In genomic region chr16:3134338-3135119, GRCh38 we compare ENCODE assay signal across 8 cellular contexts. TPM values are rescaled to one million over a fixed set of nuclear protein-coding genes. Genes with fewer than 3 reads are reported as not detected.
A peak's percentile ranks its signal among the peaks of the same experiment; 100 is the strongest.
DNase-seq lines count a peak whose midpoint lies in the region; ATAC-seq and TF ChIP-seq lines count a peak whose summit lies in the region.

A gene with protein sequence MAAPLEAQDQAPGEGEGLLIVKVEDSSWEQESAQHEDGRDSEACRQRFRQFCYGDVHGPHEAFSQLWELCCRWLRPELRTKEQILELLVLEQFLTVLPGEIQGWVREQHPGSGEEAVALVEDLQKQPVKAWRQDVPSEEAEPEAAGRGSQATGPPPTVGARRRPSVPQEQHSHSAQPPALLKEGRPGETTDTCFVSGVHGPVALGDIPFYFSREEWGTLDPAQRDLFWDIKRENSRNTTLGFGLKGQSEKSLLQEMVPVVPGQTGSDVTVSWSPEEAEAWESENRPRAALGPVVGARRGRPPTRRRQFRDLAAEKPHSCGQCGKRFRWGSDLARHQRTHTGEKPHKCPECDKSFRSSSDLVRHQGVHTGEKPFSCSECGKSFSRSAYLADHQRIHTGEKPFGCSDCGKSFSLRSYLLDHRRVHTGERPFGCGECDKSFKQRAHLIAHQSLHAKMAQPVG (plus strand): TSS chr16:3135029. CDS start chr16:3137281, 2,252 bp downstream.

- DNase-seq in NCI-H1436 (lab: John Stamatoyannopoulos, UW) (peak; percentile 97), SW480 (ENCODE audit: low spot score) (peak; percentile 98), cardiac septum (ENCODE audit: low spot score) (peak; percentile 97), trophoblast cell (peak; percentile 97 to 99), transverse colon (peak; percentile 97)
- DNase-seq in activated naive CD8-positive, alpha-beta T cell treated with anti-CD3 and anti-CD28 coated beads, Interleukin-2, amount 50 U/mL, for 24 hours, result peak; percentile 89

- no peaks in the 10 kb centered on the region for H3K9me3 ChIP-seq in trophoblast cell (ENCODE audit: insufficient read depth, low read depth, low read length)
- H3K9me3 ChIP-seq in transverse colon, result no peaks in the 10 kb centered on the region

- peak within 1 kb of the TSS; percentile 89 for H3K4ac ChIP-seq in trophoblast cell (ENCODE audit: low read depth, low read length)

- peaks cover 35% of the 10 kb centered on the region for H3K4me1 Mint-ChIP-seq in activated naive CD8-positive, alpha-beta T cell treated with anti-CD3 and anti-CD28 coated beads, Interleukin-2, amount 50 U/mL, for 24 hours

- H3K36me3 ChIP-seq in trophoblast cell (ENCODE audit: control insufficient read depth in 1 of 2, insufficient read depth in 2 of 2, low read length in 2 of 2) (peaks cover 17 to 19% of the 10 kb centered on the region in 2 experiments), transverse colon (no peaks in the 10 kb centered on the region)

- in situ Hi-C loops in transverse colon (cut with MboI; ENCODE audit: low pct_ligation_motif_present in 1 of 4, low pct_unique_long_range_greater_than_20kb in 1 of 4, low sequenced_read_pairs in 3 of 4), result loop anchor here in 1 of 4 donors (25.0 kb wide), 1 partner anchor 97 kb away; the partner anchor contains the start of genes BICDL2 and MMP25

- no peaks in the 10 kb centered on the region for H3K9me3 Mint-ChIP-seq in activated naive CD8-positive, alpha-beta T cell treated with anti-CD3 and anti-CD28 coated beads, Interleukin-2, amount 50 U/mL, for 24 hours

- no peak within 1 kb of the TSS for H2BK12ac ChIP-seq in trophoblast cell (ENCODE audit: low read length)

- WGBS in trophoblast cell (ENCODE audit: extremely low coverage, insufficient coverage, insufficient read length), result no CpG with 5 or more reads among the region's 62 CpGs
- 0% methylated on average over 11 to 51 of the region's 62 CpGs for WGBS in transverse colon (ENCODE audit: low coverage in 1 of 2), 2 donors

- H4K91ac ChIP-seq in trophoblast cell (ENCODE audit: low read depth, low read length), result peak within 1 kb of the TSS; percentile 95

- H3K23ac ChIP-seq in trophoblast cell (ENCODE audit: low read length), result no peak within 1 kb of the TSS

- no peak for TF ChIP-seq EP300 in transverse colon (IDR thresholded peaks at IDR 0.05; ENCODE audit: low read depth)

- peaks cover 6 to 16% of the 10 kb centered on the region in 2 experiments for H3K4me1 ChIP-seq in trophoblast cell (ENCODE audit: control insufficient read depth in 1 of 2, insufficient read depth in 2 of 2, low read length in 2 of 2)
- H3K4me1 ChIP-seq in transverse colon, result peaks cover 12 to 39% (median 24%) of the 10 kb centered on the region in 4 donors

- H4K12ac ChIP-seq in trophoblast cell (ENCODE audit: low read depth, low read length), result peak within 1 kb of the TSS; percentile 92

- H3K79me1 ChIP-seq in trophoblast cell (ENCODE audit: low read length), result peaks cover 9% of the 10 kb centered on the region

- H3K27me3 Mint-ChIP-seq in activated naive CD8-positive, alpha-beta T cell treated with anti-CD3 and anti-CD28 coated beads, Interleukin-2, amount 50 U/mL, for 24 hours, result no peaks in the 10 kb centered on the region

- H3K4me3 Mint-ChIP-seq in activated naive CD8-positive, alpha-beta T cell treated with anti-CD3 and anti-CD28 coated beads, Interleukin-2, amount 50 U/mL, for 24 hours, result peak within 1 kb of the TSS; percentile 91

- H3K4me3 ChIP-seq in GM12875 (ENCODE audit: low read depth, low read length) (peak within 1 kb of the TSS; percentile 91), trophoblast cell (ENCODE audit: low read depth, low read length) (peak within 1 kb of the TSS; percentile 93), transverse colon (peak within 1 kb of the TSS; percentile 76 to 99 (median 92))

- peaks cover 8% of the 10 kb centered on the region for H3K79me2 ChIP-seq in trophoblast cell (ENCODE audit: control insufficient read depth, insufficient read depth, low read length, poor library complexity)

- intact Hi-C loops in cardiac septum (cut with DNase I) (loop anchor here (1.0 to 5.0 kb wide), 2 partner anchors 14 to 33 kb away; no protein-coding TSS in a partner anchor), transverse colon (cut with DNase I; ENCODE audit: low total_unique reads) (no loop called here)

- H3K18ac ChIP-seq in trophoblast cell (ENCODE audit: low read length), result peak within 1 kb of the TSS; percentile 91

- peak; percentile 95 for TF ChIP-seq POLR2A in transverse colon (IDR thresholded peaks at IDR 0.05)

- ATAC-seq in HG02798 (IDR thresholded peaks at IDR 0.05; ENCODE audit: poor library complexity, unreplicated experiment), result peak; percentile 94
- ATAC-seq in activated naive CD8-positive, alpha-beta T cell treated with anti-CD3 and anti-CD28 coated beads, Interleukin-2, amount 50 U/mL, for 24 hours, result peak; percentile 97

- H2AK5ac ChIP-seq in trophoblast cell (ENCODE audit: low read length), result peak within 1 kb of the TSS; percentile 67

- H4K8ac ChIP-seq in trophoblast cell (ENCODE audit: low read depth, low read length), result peak within 1 kb of the TSS; percentile 98

- H3K9ac ChIP-seq in trophoblast cell (ENCODE audit: low read length), result peak within 1 kb of the TSS; percentile 98

- H3K4me2 ChIP-seq in trophoblast cell (ENCODE audit: low read length), result peak within 1 kb of the TSS; percentile 87

- peak within 1 kb of the TSS; percentile 82 for H2BK5ac ChIP-seq in trophoblast cell (ENCODE audit: low read depth, low read length, poor library complexity)

- H3K27ac ChIP-seq in trophoblast cell (ENCODE audit: low read depth, low read length) (peak within 1 kb of the TSS; percentile 76), transverse colon (peak within 1 kb of the TSS; percentile 96 to 99 (median 99))

- H2BK120ac ChIP-seq in trophoblast cell (ENCODE audit: insufficient read depth, low read length, poor library complexity), result peak within 1 kb of the TSS; percentile 62

- H2AFZ ChIP-seq in trophoblast cell (ENCODE audit: insufficient read depth, low read length, poor library complexity), result peak within 1 kb of the TSS; percentile 94

- peaks cover 17% of the 10 kb centered on the region for H3K36me3 Mint-ChIP-seq in activated naive CD8-positive, alpha-beta T cell treated with anti-CD3 and anti-CD28 coated beads, Interleukin-2, amount 50 U/mL, for 24 hours (ENCODE audit: low read depth)

- no peaks in the 10 kb centered on the region for H3K27me3 ChIP-seq in trophoblast cell (ENCODE audit: insufficient read depth, low read length)
- no peaks in the 10 kb centered on the region for H3K27me3 ChIP-seq in transverse colon

- no peak for TF ChIP-seq CTCF in GM12875 (IDR thresholded peaks at IDR 0.05; ENCODE audit: borderline replicate concordance, insufficient read depth, low read depth, low read length)
- peak in 1 of 5 experiments; percentile 12 for TF ChIP-seq CTCF in transverse colon (IDR thresholded peaks at IDR 0.05)

- H3K14ac ChIP-seq in trophoblast cell (ENCODE audit: low read length), result peak within 1 kb of the TSS; percentile 93

- H3K27ac Mint-ChIP-seq in activated naive CD8-positive, alpha-beta T cell treated with anti-CD3 and anti-CD28 coated beads, Interleukin-2, amount 50 U/mL, for 24 hours, result peak within 1 kb of the TSS; percentile 93

RNA-seq across cellular contexts. Expression of the gene that starts here (rescaled TPM):
- total RNA-seq in cardiac septum (7.5 TPM), transverse colon (10 to 100 TPM; 12.1 to 64.3 (median 16.1) TPM)
- polyA plus RNA-seq in trophoblast cell (2013), result 8.3 and 8.5 TPM in 2 replicates

Comparison
In these comparisons a context has a peak if more than half of its experiments do, and no peak if none do; other contexts are left out.
1. Peak in every context shown above with its lines: DNase-seq, ATAC-seq, H3K4me3 ChIP-seq and H3K27ac ChIP-seq.